ENCODE assay signal across 19 cellular contexts in the genomic region with DNA sequence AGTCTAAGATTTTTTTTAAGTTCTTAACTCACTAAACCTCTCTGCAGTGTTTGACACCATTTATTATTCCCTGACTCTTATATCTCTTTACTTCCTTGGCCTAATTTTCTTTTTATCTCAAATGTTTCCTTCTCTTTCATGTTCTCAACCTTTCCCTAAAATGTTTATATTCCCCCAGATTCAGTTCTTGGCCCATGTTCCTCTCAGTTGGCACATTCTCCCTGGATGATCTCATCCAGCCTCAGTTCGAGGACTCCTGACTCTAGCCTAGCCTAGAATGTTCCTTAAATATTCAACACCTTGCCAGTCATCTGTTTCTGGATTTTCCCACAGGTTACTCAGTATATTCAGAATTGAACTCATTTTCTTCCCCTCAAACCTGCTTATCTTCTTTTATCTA.
DNase-seq lines count a peak whose midpoint lies in the region; ATAC-seq and FAIRE-seq lines count a peak whose summit lies in the region.
"Had no signal": no experiment of that assay in that cellular context is flagged by ENCODE, and none has a peak within 500 bp of the region (broad histone marks: within the 10 kb centered on the region; RNA-seq: fewer than 3 reads in every experiment).

No MANE protein-coding gene starts in this region.

- H3K4me2 ChIP-seq in mesendoderm (ENCODE audit: low read length), result no peak overlapping the region
- H3K4me2 ChIP-seq: KMS-11, SK-N-SH had no signal

- H3K4me1 ChIP-seq in mesendoderm (ENCODE audit: control insufficient read depth, low read depth, low read length) (no peaks in the 10 kb centered on the region), HAP-1 (peaks cover 4% of the 10 kb centered on the region)

- no peak overlapping the region for H4K8ac ChIP-seq in mesendoderm (ENCODE audit: low read depth, low read length)

- no peak overlapping the region for H2BK15ac ChIP-seq in mesendoderm (replicated peaks; ENCODE audit: low read depth)

- H3K18ac ChIP-seq in mesendoderm (ENCODE audit: low read length), result no peak overlapping the region

- H4K5ac ChIP-seq in mesendoderm (ENCODE audit: low read length), result no peak overlapping the region

- no peak overlapping the region for H2BK120ac ChIP-seq in mesendoderm (ENCODE audit: low read depth, low read length)

- no peak for FAIRE-seq in urothelium cell line (lab: Jason Lieb, UNC)
- FAIRE-seq: D721Med had no signal

- DNase-seq in G401 (ENCODE audit: low spot score) (peak; percentile 72), M059J (ENCODE audit: low read depth) (peak; percentile 26), cerebellum (ENCODE audit: low spot score) (peak; percentile 62), mesendoderm (peak; percentile 20), urothelium cell line (ENCODE audit: low spot score) (no peak), HAP-1 (ENCODE audit: low spot score in 2 of 2) (no peak)
- DNase-seq: BE2C; CD4-positive, alpha-beta memory T cell; DND-41; NCI-H1105 treated with DMSO at 0.1 percent for 48 hours; NCI-H187 treated with DMSO at 0.1 percent for 48 hours; NCI-H510A; NCI-H82; SK-N-SH had no signal

- no peak overlapping the region for H3K23ac ChIP-seq in mesendoderm (ENCODE audit: low read length)

- no peak for ATAC-seq in GM21367 (IDR thresholded peaks at IDR 0.05; ENCODE audit: unreplicated experiment)
- ATAC-seq: Panc1, Right ventricle myocardium inferior had no signal

- no peak overlapping the region for H3K4ac ChIP-seq in mesendoderm (ENCODE audit: low read depth, low read length)

- WGBS in mesendoderm (ENCODE audit: extremely low coverage, insufficient coverage, low lambda C conversion rate), result no CpG with 5 or more reads among the region's 1 CpG

- H3K4me3 ChIP-seq in mesendoderm (ENCODE audit: low read length), result no peak overlapping the region
- no peak overlapping the region for H3K4me3 ChIP-seq in HAP-1

- no peaks in the 10 kb centered on the region for H3K79me2 ChIP-seq in mesendoderm (ENCODE audit: control insufficient read depth, insufficient read depth, low read length)

- no peak overlapping the region for H3K27ac ChIP-seq in mesendoderm (ENCODE audit: low read depth, low read length)
- H3K27ac ChIP-seq: KMS-11 had no signal

- H3K9ac ChIP-seq in mesendoderm (ENCODE audit: low read length), result no peak overlapping the region
- H3K9ac ChIP-seq: KMS-11, SK-N-SH had no signal

- no peak overlapping the region for H2BK5ac ChIP-seq in mesendoderm (ENCODE audit: low read length)

- no peak overlapping the region for H3K56ac ChIP-seq in mesendoderm (ENCODE audit: low read length)

- H2AK5ac ChIP-seq in mesendoderm (ENCODE audit: low read length), result no peak overlapping the region

- H3K27me3 ChIP-seq in mesendoderm (ENCODE audit: insufficient read depth, low read length, poor library complexity), result no peaks in the 10 kb centered on the region
- no peaks in the 10 kb centered on the region for H3K27me3 ChIP-seq in HAP-1 (ENCODE audit: low read depth)
- H3K27me3 ChIP-seq: BE2C had no signal

- H3K9me3 ChIP-seq in HAP-1, result no peaks in the 10 kb centered on the region
- H3K9me3 ChIP-seq: BE2C, SK-N-SH had no signal

- in situ Hi-C loops in G401 (cut with HindIII; ENCODE audit: low sequenced_read_pairs) (no loop called here), HAP-1 (cut with MboI; ENCODE audit: low sequenced_read_pairs) (loop anchor here (10.0 kb wide), 1 partner anchor 248 kb away; a partner anchor contains a TSS)

- H3K79me1 ChIP-seq in mesendoderm (ENCODE audit: low read length), result no peaks in the 10 kb centered on the region

- H3K36me3 ChIP-seq in mesendoderm (ENCODE audit: control insufficient read depth, insufficient read depth, low read length), result no peaks in the 10 kb centered on the region
- no peaks in the 10 kb centered on the region for H3K36me3 ChIP-seq in HAP-1 (replicated peaks)
- H3K36me3 ChIP-seq: BE2C had no signal

Comparison
In these comparisons a context has a peak if more than half of its experiments do, and no peak if none do; other contexts are left out.
1. DNase-seq: peak in G401 (single experiment), M059J (single experiment), cerebellum (single experiment) and mesendoderm (single experiment); none in urothelium cell line (single experiment) and HAP-1 (0 of 2).